10 cellular contexts compared by ENCODE assay signal in genomic region chr12:102964872-102965271, GRCh38. TPM values are rescaled to one million over a fixed set of nuclear protein-coding genes. Genes with fewer than 3 reads are reported as not detected.
A peak's percentile ranks its signal among the peaks of the same experiment; 100 is the strongest.
DNase-seq lines count a peak whose midpoint lies in the region; ATAC-seq and TF ChIP-seq lines count a peak whose summit lies in the region.
"Had no signal": no experiment of that assay in that cellular context is flagged by ENCODE, and none has a peak within 500 bp of the region (broad histone marks: within the 10 kb centered on the region; RNA-seq: fewer than 3 reads in every experiment).

No MANE protein-coding gene starts in this region.

- H3K4me1 Mint-ChIP-seq in MCF 10A (ENCODE audit: insufficient read depth, unreplicated experiment) = no peaks in the 10 kb centered on the region

- H3K27me3 Mint-ChIP-seq in MCF 10A (ENCODE audit: insufficient read depth, unreplicated experiment) = peaks cover 18% of the 10 kb centered on the region

- H3K4me1 ChIP-seq in breast epithelium = no peaks in the 10 kb centered on the region
- peaks cover 0 to 21% (median 12%) of the 10 kb centered on the region in 4 donors for H3K4me1 ChIP-seq in esophagus muscularis mucosa
- peaks cover 0 to 13% (median 1%) of the 10 kb centered on the region in 4 donors for H3K4me1 ChIP-seq in upper lobe of left lung
- H3K4me1 ChIP-seq: adrenal gland had no signal

- H3K4me3 Mint-ChIP-seq in MCF 10A (ENCODE audit: unreplicated experiment) = no peak overlapping the region

- intact Hi-C loops in breast epithelium (cut with DNase I; ENCODE audit: low total_unique reads) = loop anchor here (2.0 kb wide), 1 partner anchor 14 kb away; no protein-coding TSS in a partner anchor
- intact Hi-C loops in MCF 10A (cut with micrococcal nuclease) = no loop called here
- intact Hi-C loops in esophagus muscularis mucosa (cut with DNase I) = no loop called here

- no peak overlapping the region for H3K27ac Mint-ChIP-seq in MCF 10A (ENCODE audit: low read depth, unreplicated experiment)

- H3K36me3 ChIP-seq in breast epithelium (no peaks in the 10 kb centered on the region), esophagus muscularis mucosa (no peaks in the 10 kb centered on the region), upper lobe of left lung (no peaks in the 10 kb centered on the region)
- H3K36me3 ChIP-seq: adrenal gland, neutrophil had no signal

- H3K4me3 ChIP-seq in breast epithelium (peak overlapping the region in 2 of 3 donors; percentile 35 to 51), esophagus muscularis mucosa (peak overlapping the region in 3 of 4 donors; percentile 7 to 18 (median 13)), upper lobe of left lung (peak overlapping the region in 1 of 4 donors; percentile 4)
- H3K4me3 ChIP-seq: adrenal gland had no signal

- no peak for TF ChIP-seq CTCF in breast epithelium (IDR thresholded peaks at IDR 0.05)
- no peak for TF ChIP-seq CTCF in MCF 10A (IDR thresholded peaks at IDR 0.05; ENCODE audit: unreplicated experiment)
- no peak for TF ChIP-seq CTCF in esophagus muscularis mucosa (IDR thresholded peaks at IDR 0.05)
- TF ChIP-seq CTCF in upper lobe of left lung (IDR thresholded peaks at IDR 0.05) = no peak

- POLR2A ChIA-PET in MCF 10A (lab: Yijun Ruan, JAX) = no interaction called here

- peaks cover 0 to 64% of the 10 kb centered on the region in 2 donors for H3K27me3 ChIP-seq in breast epithelium
- H3K27me3 ChIP-seq in esophagus muscularis mucosa = peaks cover 0 to 93% (median 35%) of the 10 kb centered on the region in 4 donors
- peaks cover 0 to 21% (median 2%) of the 10 kb centered on the region in 4 donors for H3K27me3 ChIP-seq in upper lobe of left lung

- CTCF ChIA-PET in MCF 10A (lab: Yijun Ruan, JAX) = no interaction called here

- ATAC-seq in upper lobe of left lung (ENCODE audit: low FRiP score in 2 of 2) = peak; percentile 17 to 23

- peaks cover 29% of the 10 kb centered on the region for H3K9me3 Mint-ChIP-seq in MCF 10A (ENCODE audit: unreplicated experiment)

- H3K27ac ChIP-seq in breast epithelium (no peak overlapping the region), esophagus muscularis mucosa (replicated peaks in 1 of 4) (no peak overlapping the region), upper lobe of left lung (no peak overlapping the region)
- H3K27ac ChIP-seq: adrenal gland, neutrophil had no signal

- TF ChIP-seq EP300 in esophagus muscularis mucosa (IDR thresholded peaks at IDR 0.05) (no peak), upper lobe of left lung (IDR thresholded peaks at IDR 0.05) (no peak)

- no peaks in the 10 kb centered on the region for H3K36me3 Mint-ChIP-seq in MCF 10A (ENCODE audit: insufficient read depth, unreplicated experiment)

- DNase-seq in breast epithelium (ENCODE audit: low spot score in 2 of 2) (no peak), MCF 10A (ENCODE audit: unreplicated experiment) (no peak), NCI-H2029 treated with DMSO at 0.1 percent for 48 hours (lab: John Stamatoyannopoulos, UW) (peak; percentile 90), esophagus muscularis mucosa (ENCODE audit: extremely low spot score) (no peak), upper lobe of left lung (peak in 1 of 2 donors; percentile 82), medulla oblongata (ENCODE audit: extremely low spot score) (no peak), SW 1271 (lab: John Stamatoyannopoulos, UW) (no peak), activated gamma-delta T cell (lab: John Stamatoyannopoulos, UW) (no peak)

- 1% methylated on average over 21 of the region's 21 CpGs for WGBS in esophagus muscularis mucosa
- 2 to 3% methylated on average over 21 of the region's 21 CpGs for WGBS in upper lobe of left lung, 2 donors

- no peak for TF ChIP-seq POLR2A in breast epithelium (IDR thresholded peaks at IDR 0.05)
- no peak for TF ChIP-seq POLR2A in esophagus muscularis mucosa (IDR thresholded peaks at IDR 0.05; ENCODE audit: low read depth)
- no peak for TF ChIP-seq POLR2A in upper lobe of left lung (IDR thresholded peaks at IDR 0.05)

- no TSS peak for BruUV-seq in MCF 10A (replicated peaks; lab: Mats Ljungman, UMichigan)

- peaks cover 5 to 8% of the 10 kb centered on the region in 2 donors for H3K9me3 ChIP-seq in breast epithelium
- H3K9me3 ChIP-seq in esophagus muscularis mucosa = peaks cover 0 to 9% (median 3%) of the 10 kb centered on the region in 4 donors
- peaks cover 0 to 3% (median 0%) of the 10 kb centered on the region in 4 donors for H3K9me3 ChIP-seq in upper lobe of left lung
- H3K9me3 ChIP-seq: adrenal gland, neutrophil had no signal

RNA-seq across cellular contexts. Expression of gene ASCL1, which starts 7.4 kb away (rescaled TPM):
- total RNA-seq in breast epithelium (under 1 TPM in 1 of 3 donors, not detected in 2; 0.15 TPM), MCF 10A (2022) (not detected in 2 replicates), esophagus muscularis mucosa (under 1 TPM in 1 of 4 donors, not detected in 3; 0.17 TPM), upper lobe of left lung (under 1 TPM in 3 of 6 donors, not detected in 3; 0.13 to 0.29 (median 0.15) TPM)

RNA-seq across cellular contexts. Expression of gene PAH, which starts 47.8 kb away (rescaled TPM):
- total RNA-seq in breast epithelium = 1 to 10 TPM in 1 of 3 donors, not detected in 2; 2.8 TPM
- not detected in 2 replicates for total RNA-seq in MCF 10A (2022)
- not detected for total RNA-seq in esophagus muscularis mucosa
- 1 to 10 TPM in 1 of 6 donors, under 1 TPM in 1, not detected in 4; 0.89 to 1.2 TPM for total RNA-seq in upper lobe of left lung
